28 cellular contexts compared by ENCODE assay signal in genomic region chr11:108836541-108836940, GRCh38.
"Had no signal": no experiment of that assay in that cellular context is flagged by ENCODE, and none has a peak within 500 bp of the region (broad histone marks: within the 10 kb centered on the region; RNA-seq: fewer than 3 reads in every experiment).

No MANE protein-coding gene starts in this region.

- DNase-seq: natural killer cell; occipital lobe; ovary; posterior cingulate gyrus; psoas muscle; right cardiac atrium; right lobe of liver; sigmoid colon; spleen; stimulated activated CD4-positive, alpha-beta T cell treated with anti-CD3 and anti-CD28 coated beads, Interleukin-12 subunit alpha, Interleukin-12 subunit beta, amount 100 ng/mL, for 4 hours; stimulated activated CD4-positive, alpha-beta T cell treated with anti-CD3 and anti-CD28 coated beads, Interleukin-1b, Interleukin-23, amount 100 ng/mL, for 48 hours; stimulated activated CD4-positive, alpha-beta T cell treated with anti-CD3 and anti-CD28 coated beads, Interleukin-4, amount 100 ng/mL, for 1 hour; stimulated activated CD4-positive, alpha-beta T cell treated with anti-CD3 and anti-CD28 coated beads, Interleukin-4, amount 100 ng/mL, for 4 hours; stimulated activated CD8-positive, alpha-beta memory T cell treated with anti-CD3 and anti-CD28 coated beads, Interleukin-4, amount 100 ng/mL, for 48 hours; stimulated activated naive CD4-positive, alpha-beta T cell; stimulated activated naive CD8-positive, alpha-beta T cell treated with anti-CD3 and anti-CD28 coated beads, Interleukin-15, amount 100 ng/mL, for 72 hours; stimulated activated naive CD8-positive, alpha-beta T cell treated with anti-CD3 and anti-CD28 coated beads, Interleukin-15, Interleukin-2, amounts not matched to agents 100 U/mL and 50 U/mL, for 24 hours; substantia nigra; testis; tibial artery; transverse colon; upper lobe of right lung; uterus had no signal

- H3K4me1 ChIP-seq: neural progenitor cell, parathyroid adenoma, psoas muscle, right lobe of liver, sigmoid colon, spleen, suprapubic skin, testis, tibial artery, transverse colon, upper lobe of right lung, uterus had no signal

- H3K27me3 ChIP-seq: neural progenitor cell, ovary, right lobe of liver, sigmoid colon, spleen, suprapubic skin, testis, tibial artery, transverse colon, upper lobe of right lung had no signal

- H3K9ac ChIP-seq: neural progenitor cell, parathyroid adenoma had no signal

- H2AFZ ChIP-seq: neural progenitor cell, parathyroid adenoma had no signal

- H3K4me2 ChIP-seq: neural progenitor cell, smooth muscle cell had no signal

- H3K79me2 ChIP-seq: parathyroid adenoma had no signal

- H3K4me3 ChIP-seq: neural progenitor cell, ovary, psoas muscle, right lobe of liver, sigmoid colon, skin epidermis, smooth muscle cell, spleen, suprapubic skin, testis, tibial artery, transverse colon, upper lobe of right lung, uterus had no signal

- H3K27ac ChIP-seq: neural progenitor cell, ovary, parathyroid adenoma, psoas muscle, right lobe of liver, sigmoid colon, skin epidermis, spleen, suprapubic skin, testis, tibial artery, transverse colon, upper lobe of right lung, uterus had no signal

- H3K9me3 ChIP-seq: ovary, psoas muscle, right lobe of liver, sigmoid colon, spleen, suprapubic skin, testis, tibial artery, transverse colon, upper lobe of right lung, uterus had no signal

- H3K36me3 ChIP-seq: neural progenitor cell, ovary, suprapubic skin, transverse colon, uterus had no signal
